ENCODE assay signal across 8 cellular contexts in the genomic region with DNA sequence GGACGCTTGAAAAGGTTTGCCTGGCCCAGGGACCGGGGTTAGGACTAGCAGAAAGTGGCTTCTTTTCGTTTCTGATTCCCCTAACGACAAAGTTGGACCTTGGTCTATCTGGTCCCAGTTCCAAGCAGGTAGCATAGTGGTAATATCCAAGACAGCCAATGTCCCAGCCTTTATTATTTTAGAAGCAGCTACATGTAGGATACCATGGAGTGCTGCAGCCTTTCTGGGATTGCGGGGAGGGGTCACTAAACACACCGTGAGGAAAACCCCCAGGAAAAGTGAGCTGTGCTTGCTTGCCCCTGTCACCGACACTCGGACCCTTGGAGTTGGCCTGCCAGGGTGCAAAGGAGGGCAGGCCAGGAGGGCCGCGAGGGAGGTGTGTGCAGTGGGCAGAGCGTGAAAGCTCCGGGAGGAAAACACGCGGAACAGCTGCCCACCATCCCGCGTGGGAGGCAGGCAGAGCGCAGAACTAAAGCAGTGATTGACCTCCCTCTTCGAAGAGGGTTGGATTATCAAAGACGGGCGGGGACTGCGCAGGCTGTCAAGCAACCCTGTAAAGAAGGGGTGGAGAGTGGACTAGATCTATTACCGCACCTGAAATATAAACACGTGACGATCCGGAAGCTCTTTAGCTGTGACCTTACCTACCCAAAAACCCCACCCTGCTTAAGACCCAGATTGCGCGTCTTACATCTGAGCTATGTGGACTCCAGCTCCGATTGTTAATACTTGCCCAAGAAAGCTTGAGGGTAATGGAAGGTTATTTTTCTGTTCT. TPM values are rescaled to one million over a fixed set of nuclear protein-coding genes. Genes with fewer than 3 reads are reported as not detected.
A peak's percentile ranks its signal among the peaks of the same experiment; 100 is the strongest.
DNase-seq lines count a peak whose midpoint lies in the region; ATAC-seq lines count a peak whose summit lies in the region.

No MANE protein-coding gene starts in this region.

- peak overlapping the region; percentile 78 for H2BK120ac ChIP-seq in mesenchymal stem cell (ENCODE audit: low read depth, low read length)

- peak overlapping the region in 1 of 2 experiments; percentile 70 for H3K23ac ChIP-seq in mesenchymal stem cell (ENCODE audit: low read length in 2 of 2)

- H2BK15ac ChIP-seq in mesenchymal stem cell (ENCODE audit: low read depth, poor library complexity, severe bottlenecking) = peak overlapping the region; percentile 68

- peak; percentile 58 for DNase-seq in NCI-H1092 treated with DMSO at 0.1 percent for 48 hours (lab: John Stamatoyannopoulos, UW)
- DNase-seq in NCI-H1092 (lab: John Stamatoyannopoulos, UW) = no peak
- DNase-seq in NCI-H2081 treated with DMSO at 0.1 percent for 48 hours (lab: John Stamatoyannopoulos, UW) = peak; percentile 67
- DNase-seq in activated CD4-positive, alpha-beta T cell treated with anti-CD3 and anti-CD28 coated beads, Interleukin-2, amount 10 ng/mL, durations not matched to agents 24 days and 14 days = peak; percentile 80
- DNase-seq in effector CD4-positive, alpha-beta T cell = peak; percentile 10
- DNase-seq in mesenchymal stem cell = peak; percentile 40
- peak; percentile 48 to 53 for DNase-seq in stimulated activated naive CD8-positive, alpha-beta T cell treated with anti-CD3 and anti-CD28 coated beads, Interleukin-15, amount 100 ng/mL, for 72 hours

- H3K27ac Mint-ChIP-seq in activated CD4-positive, alpha-beta T cell treated with anti-CD3 and anti-CD28 coated beads, Interleukin-2, amount 10 ng/mL, durations not matched to agents 24 days and 14 days = peak overlapping the region; percentile 47
- peak overlapping the region in 1 of 2 donors; percentile 96 for H3K27ac Mint-ChIP-seq in stimulated activated naive CD8-positive, alpha-beta T cell treated with anti-CD3 and anti-CD28 coated beads, Interleukin-15, amount 100 ng/mL, for 72 hours

- peak overlapping the region; percentile 91 for H3K4me3 Mint-ChIP-seq in activated CD4-positive, alpha-beta T cell treated with anti-CD3 and anti-CD28 coated beads, Interleukin-2, amount 10 ng/mL, durations not matched to agents 24 days and 14 days
- peak overlapping the region; percentile 90 to 95 for H3K4me3 Mint-ChIP-seq in stimulated activated naive CD8-positive, alpha-beta T cell treated with anti-CD3 and anti-CD28 coated beads, Interleukin-15, amount 100 ng/mL, for 72 hours

- H3K14ac ChIP-seq in mesenchymal stem cell (ENCODE audit: low read length in 2 of 2) = peak overlapping the region; percentile 28 to 96

- peaks cover 8% of the 10 kb centered on the region for H3K79me1 ChIP-seq in mesenchymal stem cell (replicated peaks; ENCODE audit: low read length, poor library complexity, severe bottlenecking)

- H3K4me1 Mint-ChIP-seq in activated CD4-positive, alpha-beta T cell treated with anti-CD3 and anti-CD28 coated beads, Interleukin-2, amount 10 ng/mL, durations not matched to agents 24 days and 14 days = peaks cover 37% of the 10 kb centered on the region
- H3K4me1 Mint-ChIP-seq in stimulated activated naive CD8-positive, alpha-beta T cell treated with anti-CD3 and anti-CD28 coated beads, Interleukin-15, amount 100 ng/mL, for 72 hours = peaks cover 43% of the 10 kb centered on the region

- H4K91ac ChIP-seq in mesenchymal stem cell (ENCODE audit: low read length) = peak overlapping the region; percentile 83

- H3K36me3 ChIP-seq in mesenchymal stem cell (ENCODE audit: control insufficient read depth in 1 of 2, insufficient read depth in 2 of 2, low read depth in 1 of 2, low read length in 2 of 2) = peaks cover 0 to 3% of the 10 kb centered on the region in 2 experiments

- peak overlapping the region; percentile 84 to 94 for H3K4me3 ChIP-seq in mesenchymal stem cell (ENCODE audit: insufficient read depth in 1 of 2, low read depth in 1 of 2, low read length in 2 of 2)

- H2BK5ac ChIP-seq in mesenchymal stem cell (ENCODE audit: low read depth, low read length, poor library complexity, severe bottlenecking) = peak overlapping the region; percentile 46

- H4K8ac ChIP-seq in mesenchymal stem cell (ENCODE audit: low read length) = peak overlapping the region; percentile 87

- no peaks in the 10 kb centered on the region for H3K27me3 Mint-ChIP-seq in activated CD4-positive, alpha-beta T cell treated with anti-CD3 and anti-CD28 coated beads, Interleukin-2, amount 10 ng/mL, durations not matched to agents 24 days and 14 days
- no peaks in the 10 kb centered on the region for H3K27me3 Mint-ChIP-seq in stimulated activated naive CD8-positive, alpha-beta T cell treated with anti-CD3 and anti-CD28 coated beads, Interleukin-15, amount 100 ng/mL, for 72 hours

- H3K27ac ChIP-seq in mesenchymal stem cell (ENCODE audit: low read length, poor library complexity, severe bottlenecking) = peak overlapping the region; percentile 84

- WGBS in mesenchymal stem cell = 20% methylated on average over 27 of the region's 28 CpGs

- peaks cover 13% of the 10 kb centered on the region for H3K36me3 Mint-ChIP-seq in activated CD4-positive, alpha-beta T cell treated with anti-CD3 and anti-CD28 coated beads, Interleukin-2, amount 10 ng/mL, durations not matched to agents 24 days and 14 days (ENCODE audit: low read depth)

- H2AFZ ChIP-seq in mesenchymal stem cell (ENCODE audit: low read depth, low read length) = peak overlapping the region; percentile 84

- H3K27me3 ChIP-seq in mesenchymal stem cell (ENCODE audit: control insufficient read depth in 1 of 2, insufficient read depth in 1 of 2, low read length in 2 of 2) = no peaks in the 10 kb centered on the region

- peaks cover 4% of the 10 kb centered on the region for H3K4me1 ChIP-seq in mesenchymal stem cell (ENCODE audit: control insufficient read depth, insufficient read depth, low read depth, low read length)

- peak overlapping the region; percentile 96 for H3K4me2 ChIP-seq in mesenchymal stem cell (ENCODE audit: low read length, poor library complexity, severe bottlenecking)

- H2BK12ac ChIP-seq in mesenchymal stem cell (ENCODE audit: low read length in 2 of 2) = peak overlapping the region; percentile 18 to 79

- H2AK5ac ChIP-seq in mesenchymal stem cell (ENCODE audit: low read length, severe bottlenecking) = peak overlapping the region; percentile 61

- ATAC-seq in HG02623 (IDR thresholded peaks at IDR 0.05; ENCODE audit: unreplicated experiment) = peak; percentile 28
- peak; percentile 78 for ATAC-seq in stimulated activated naive CD8-positive, alpha-beta T cell treated with anti-CD3 and anti-CD28 coated beads, Interleukin-15, amount 100 ng/mL, for 72 hours

- intact Hi-C loops in activated CD4-positive, alpha-beta T cell treated with anti-CD3 and anti-CD28 coated beads, Interleukin-2, amount 10 ng/mL, durations not matched to agents 24 days and 14 days (cut with micrococcal nuclease) = loop anchor here (2.0 to 5.0 kb wide), 4 partner anchors 17 to 341 kb away; a partner anchor contains a TSS

- H3K18ac ChIP-seq in mesenchymal stem cell (ENCODE audit: low read depth in 1 of 2, low read length in 2 of 2) = peak overlapping the region; percentile 88 to 95

- peak overlapping the region; percentile 92 for H3K9ac ChIP-seq in mesenchymal stem cell (ENCODE audit: low read length)

- H3K9me3 Mint-ChIP-seq in activated CD4-positive, alpha-beta T cell treated with anti-CD3 and anti-CD28 coated beads, Interleukin-2, amount 10 ng/mL, durations not matched to agents 24 days and 14 days = peaks cover 4% of the 10 kb centered on the region
- H3K9me3 Mint-ChIP-seq in stimulated activated naive CD8-positive, alpha-beta T cell treated with anti-CD3 and anti-CD28 coated beads, Interleukin-15, amount 100 ng/mL, for 72 hours = peaks cover 6 to 7% of the 10 kb centered on the region in 2 donors

- H3K4ac ChIP-seq in mesenchymal stem cell (ENCODE audit: low read depth in 1 of 2, low read length in 2 of 2) = peak overlapping the region; percentile 86 to 93

- H3K9me3 ChIP-seq in mesenchymal stem cell (ENCODE audit: control insufficient read depth, low read length) = no peaks in the 10 kb centered on the region

RNA-seq across cellular contexts. Expression of a gene that starts 0.6 kb away (rescaled TPM):
- total RNA-seq in activated CD4-positive, alpha-beta T cell treated with anti-CD3 and anti-CD28 coated beads, Interleukin-2, amount 10 ng/mL, durations not matched to agents 24 days and 14 days = 12.9 and 16.6 TPM in 2 replicates
- polyA plus RNA-seq in mesenchymal stem cell (2013, experiment 1 of 2) = 31.1 TPM
- 32.2 TPM for polyA plus RNA-seq in mesenchymal stem cell (2013, experiment 2 of 2)
